Comparison of ENCODE assay signal across 27 cellular contexts in the genomic region with DNA sequence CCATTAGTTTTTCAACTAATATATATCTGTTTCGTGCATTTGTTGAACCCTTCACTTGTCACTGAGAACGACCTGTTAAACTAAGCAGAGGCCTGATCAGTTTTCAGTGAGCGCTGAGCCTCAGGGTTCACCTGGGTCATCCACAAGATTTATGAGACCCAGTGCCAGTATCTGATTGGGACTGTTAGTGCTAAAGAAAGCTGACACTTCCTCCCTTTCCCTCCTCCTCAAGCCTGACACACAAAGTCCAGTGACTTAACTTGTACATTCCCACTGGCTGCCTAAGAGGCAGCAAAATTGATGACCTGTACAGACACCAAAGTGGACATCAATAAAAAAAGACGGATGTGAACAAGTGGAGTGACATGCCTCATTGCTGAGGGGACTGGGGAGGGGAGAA.
DNase-seq lines count a peak whose midpoint lies in the region; ATAC-seq and TF ChIP-seq lines count a peak whose summit lies in the region.
"Had no signal": no experiment of that assay in that cellular context is flagged by ENCODE, and none has a peak within 500 bp of the region (broad histone marks: within the 10 kb centered on the region; RNA-seq: fewer than 3 reads in every experiment).

No MANE protein-coding gene starts in this region.

- H3K9me3 Mint-ChIP-seq in mesothelial cell of epicardium: peaks cover 15% of the 10 kb centered on the region
- H3K9me3 Mint-ChIP-seq: activated CD4-positive, alpha-beta memory T cell treated with anti-CD3 and anti-CD28 coated beads, Interleukin-2, amount 10 ng/mL, durations not matched to agents 7 days and 5 days; CD8-positive, alpha-beta T cell had no signal

- in situ Hi-C loops in brain microvascular endothelial cell (cut with HindIII; ENCODE audit: low pct_ligation_motif_present, low sequenced_read_pairs): no loop called here

- peaks cover 28% of the 10 kb centered on the region for H3K4me1 Mint-ChIP-seq in mesothelial cell of epicardium
- H3K4me1 Mint-ChIP-seq: activated CD4-positive, alpha-beta memory T cell treated with anti-CD3 and anti-CD28 coated beads, Interleukin-2, amount 10 ng/mL, durations not matched to agents 7 days and 5 days; naive thymus-derived CD4-positive, alpha-beta T cell had no signal

- H3K27me3 ChIP-seq in WERI-Rb-1 (ENCODE audit: insufficient read depth, low read depth, severe bottlenecking): no peaks in the 10 kb centered on the region
- no peaks in the 10 kb centered on the region for H3K27me3 ChIP-seq in brain microvascular endothelial cell (replicated peaks)
- H3K27me3 ChIP-seq: transverse colon had no signal

- TF ChIP-seq CTCF in WERI-Rb-1 (IDR thresholded peaks at IDR 0.05; ENCODE audit: low read depth, low read length): no peak
- no peak for TF ChIP-seq CTCF in mesothelial cell of epicardium (IDR thresholded peaks at IDR 0.05; ENCODE audit: unreplicated experiment)
- no peak for TF ChIP-seq CTCF in brain microvascular endothelial cell (IDR thresholded peaks at IDR 0.05; ENCODE audit: low read depth, low read length, missing control alignments)

- H3K4me3 Mint-ChIP-seq in mesothelial cell of epicardium: no peak overlapping the region
- H3K4me3 Mint-ChIP-seq: activated CD4-positive, alpha-beta memory T cell treated with anti-CD3 and anti-CD28 coated beads, Interleukin-2, amount 10 ng/mL, durations not matched to agents 7 days and 5 days; activated naive CD8-positive, alpha-beta T cell; CD8-positive, alpha-beta T cell; effector memory CD8-positive, alpha-beta T cell; naive thymus-derived CD4-positive, alpha-beta T cell had no signal

- no peaks in the 10 kb centered on the region for H3K36me3 ChIP-seq in WERI-Rb-1
- H3K36me3 ChIP-seq in brain microvascular endothelial cell (replicated peaks): no peaks in the 10 kb centered on the region
- H3K36me3 ChIP-seq: transverse colon had no signal

- no peak overlapping the region for H3K27ac ChIP-seq in WERI-Rb-1
- no peak overlapping the region for H3K27ac ChIP-seq in brain microvascular endothelial cell
- H3K27ac ChIP-seq: SK-N-MC, transverse colon had no signal

- no peaks in the 10 kb centered on the region for H3K9me3 ChIP-seq in WERI-Rb-1 (ENCODE audit: severe bottlenecking)
- H3K9me3 ChIP-seq: transverse colon had no signal

- ATAC-seq in HG02759 (IDR thresholded peaks at IDR 0.05; ENCODE audit: unreplicated experiment) (no peak), HG03159 (IDR thresholded peaks at IDR 0.05; ENCODE audit: unreplicated experiment) (no peak)
- ATAC-seq: CD8-positive, alpha-beta T cell; effector memory CD8-positive, alpha-beta T cell; esophagus mucosa; naive thymus-derived CD4-positive, alpha-beta T cell; right cardiac atrium had no signal

- H3K4me3 ChIP-seq in WERI-Rb-1 (ENCODE audit: low read depth, low read length) (no peak overlapping the region), brain microvascular endothelial cell (ENCODE audit: low read depth, low read length) (no peak overlapping the region)
- H3K4me3 ChIP-seq: SK-N-MC, transverse colon had no signal

- H3K36me3 Mint-ChIP-seq in mesothelial cell of epicardium: peaks cover 2% of the 10 kb centered on the region
- H3K36me3 Mint-ChIP-seq: activated naive CD8-positive, alpha-beta T cell; CD8-positive, alpha-beta T cell; naive thymus-derived CD4-positive, alpha-beta T cell had no signal

- H3K27me3 Mint-ChIP-seq in mesothelial cell of epicardium (ENCODE audit: low read depth): no peaks in the 10 kb centered on the region
- H3K27me3 Mint-ChIP-seq: activated CD4-positive, alpha-beta memory T cell treated with anti-CD3 and anti-CD28 coated beads, Interleukin-2, amount 10 ng/mL, durations not matched to agents 7 days and 5 days; activated naive CD8-positive, alpha-beta T cell; effector memory CD8-positive, alpha-beta T cell; naive thymus-derived CD4-positive, alpha-beta T cell had no signal

- H3K27ac Mint-ChIP-seq in mesothelial cell of epicardium: peak overlapping the region; percentile 60
- H3K27ac Mint-ChIP-seq: activated CD4-positive, alpha-beta memory T cell treated with anti-CD3 and anti-CD28 coated beads, Interleukin-2, amount 10 ng/mL, durations not matched to agents 7 days and 5 days; activated naive CD8-positive, alpha-beta T cell; CD8-positive, alpha-beta T cell; effector memory CD8-positive, alpha-beta T cell; naive thymus-derived CD4-positive, alpha-beta T cell had no signal

- peak; percentile 2 for DNase-seq in A172 (ENCODE audit: low spot score)
- peak; percentile 11 for DNase-seq in HT-29 (ENCODE audit: low spot score)
- peak; percentile 65 for DNase-seq in WERI-Rb-1
- no peak for DNase-seq in mesothelial cell of epicardium (ENCODE audit: low spot score in 2 of 2, unreplicated experiment in 2 of 2)
- no peak for DNase-seq in activated T-cell treated with anti-CD3 and anti-CD28 coated beads for 4 hours
- DNase-seq in brain microvascular endothelial cell: no peak
- DNase-seq: activated CD4-positive, alpha-beta memory T cell treated with anti-CD3 and anti-CD28 coated beads, Interleukin-2, amount 10 ng/mL, durations not matched to agents 7 days and 5 days; activated CD4-positive, alpha-beta T cell treated with anti-CD3 and anti-CD28 coated beads for 1 hour; anterior cingulate cortex; caudate nucleus; CD8-positive, alpha-beta T cell; cortex of kidney; effector memory CD8-positive, alpha-beta T cell; H7; Kasumi-1; midbrain; naive thymus-derived CD4-positive, alpha-beta T cell; NCI-H774; right cardiac atrium; stimulated activated CD4-positive, alpha-beta T cell treated with anti-CD3 and anti-CD28 coated beads, Interleukin-2, amount 100 ng/mL, for 48 hours; T-helper 2 cell; transverse colon had no signal

Comparison
In these comparisons a context has a peak if more than half of its experiments do, and no peak if none do; other contexts are left out.
1. DNase-seq: peak in A172 (single experiment), HT-29 (single experiment) and WERI-Rb-1 (single experiment); none in mesothelial cell of epicardium (0 of 2), activated T-cell treated with anti-CD3 and anti-CD28 coated beads for 4 hours (single experiment) and brain microvascular endothelial cell (single experiment).